In genomic region chr3:64575211-64575844, GRCh38 we compare ENCODE assay signal across 9 cellular contexts.
DNase-seq lines count a peak whose midpoint lies in the region; ATAC-seq, FAIRE-seq and TF ChIP-seq lines count a peak whose summit lies in the region.
"Had no signal": no experiment of that assay in that cellular context is flagged by ENCODE, and none has a peak within 500 bp of the region (broad histone marks: within the 10 kb centered on the region; RNA-seq: fewer than 3 reads in every experiment).

No MANE protein-coding gene starts in this region.

- H3K4me1 Mint-ChIP-seq in astrocyte (ENCODE audit: low read depth, unreplicated experiment) (no peaks in the 10 kb centered on the region), mesothelial cell of epicardium (peaks cover 7% of the 10 kb centered on the region), T-cell (no peaks in the 10 kb centered on the region)
- H3K4me1 Mint-ChIP-seq: memory B cell had no signal

- no peak overlapping the region for H3K27ac ChIP-seq in astrocyte (ENCODE audit: low read depth, low read length)

- H2AFZ ChIP-seq in astrocyte (ENCODE audit: low read depth, low read length), result no peak overlapping the region

- no peak overlapping the region for H3K4me3 ChIP-seq in astrocyte (ENCODE audit: insufficient read depth, low read depth, low read length)

- H4K20me1 ChIP-seq in astrocyte (ENCODE audit: insufficient read depth, low read length), result no peaks in the 10 kb centered on the region

- H3K36me3 ChIP-seq in astrocyte (ENCODE audit: insufficient read depth, low read length), result no peaks in the 10 kb centered on the region

- no peaks in the 10 kb centered on the region for H3K79me2 ChIP-seq in astrocyte (ENCODE audit: insufficient read depth, low read length)

- H3K9me3 Mint-ChIP-seq in astrocyte (ENCODE audit: unreplicated experiment), result no peaks in the 10 kb centered on the region
- H3K9me3 Mint-ChIP-seq in mesothelial cell of epicardium, result no peaks in the 10 kb centered on the region
- peaks cover 0 to 9% (median 0%) of the 10 kb centered on the region in 3 donors for H3K9me3 Mint-ChIP-seq in T-cell

- H3K36me3 Mint-ChIP-seq in astrocyte (ENCODE audit: low read depth, unreplicated experiment), result no peaks in the 10 kb centered on the region
- peaks cover 6% of the 10 kb centered on the region for H3K36me3 Mint-ChIP-seq in mesothelial cell of epicardium
- no peaks in the 10 kb centered on the region for H3K36me3 Mint-ChIP-seq in T-cell
- H3K36me3 Mint-ChIP-seq: memory B cell had no signal

- H3K4me2 ChIP-seq in astrocyte (ENCODE audit: low read length), result no peak overlapping the region

- H3K9me3 ChIP-seq in astrocyte (ENCODE audit: insufficient read depth, low read depth, low read length), result no peaks in the 10 kb centered on the region

- peaks cover 4% of the 10 kb centered on the region for H3K4me1 ChIP-seq in astrocyte (ENCODE audit: insufficient read depth, low read length)

- H3K4me3 Mint-ChIP-seq in astrocyte (ENCODE audit: unreplicated experiment), result no peak overlapping the region
- no peak overlapping the region for H3K4me3 Mint-ChIP-seq in mesothelial cell of epicardium
- no peak overlapping the region for H3K4me3 Mint-ChIP-seq in T-cell
- H3K4me3 Mint-ChIP-seq: memory B cell had no signal

- no peak overlapping the region for H3K27ac Mint-ChIP-seq in astrocyte (ENCODE audit: unreplicated experiment)
- no peak overlapping the region for H3K27ac Mint-ChIP-seq in mesothelial cell of epicardium
- H3K27ac Mint-ChIP-seq in T-cell, result no peak overlapping the region
- H3K27ac Mint-ChIP-seq: memory B cell had no signal

- CTCF ChIA-PET in T-cell (lab: Charles Lee), result no interaction called here

- DNase-seq in COLO829 (ENCODE audit: low spot score) (peak; percentile 25), astrocyte (ENCODE audit: low read depth) (no peak), mesothelial cell of epicardium (ENCODE audit: low spot score in 2 of 2, unreplicated experiment in 2 of 2) (no peak), T-cell (no peak), NCI-H2029 (lab: John Stamatoyannopoulos, UW) (no peak)
- no peak for DNase-seq in activated CD4-positive, alpha-beta T cell treated with anti-CD3 and anti-CD28 coated beads, Interleukin-2, amount 50 U/mL, for 4 hours

- no peaks in the 10 kb centered on the region for H3K27me3 Mint-ChIP-seq in astrocyte (ENCODE audit: low read depth, unreplicated experiment)
- H3K27me3 Mint-ChIP-seq in mesothelial cell of epicardium (ENCODE audit: low read depth), result no peaks in the 10 kb centered on the region
- no peaks in the 10 kb centered on the region for H3K27me3 Mint-ChIP-seq in T-cell
- H3K27me3 Mint-ChIP-seq: memory B cell had no signal

- ATAC-seq in GM19351 (IDR thresholded peaks at IDR 0.05; ENCODE audit: unreplicated experiment) (peak; percentile 99), HG03342 (IDR thresholded peaks at IDR 0.05; ENCODE audit: unreplicated experiment) (peak; percentile 97), T-cell (replicated peaks in 1 of 4) (no peak)

- H3K27me3 ChIP-seq in astrocyte (ENCODE audit: insufficient read depth, low read length), result peaks cover 4% of the 10 kb centered on the region

- POLR2A ChIA-PET in T-cell (lab: Charles Lee), result no interaction called here

- TF ChIP-seq CTCF in astrocyte (IDR thresholded peaks at IDR 0.05; ENCODE audit: insufficient read depth, low read depth, low read length) (peak; percentile 52), mesothelial cell of epicardium (IDR thresholded peaks at IDR 0.05; ENCODE audit: unreplicated experiment) (peak; percentile 71)

- no peak overlapping the region for H3K9ac ChIP-seq in astrocyte (ENCODE audit: low read length)

- no peak for FAIRE-seq in astrocyte (lab: Jason Lieb, UNC)

Comparison
In these comparisons a context has a peak if more than half of its experiments do, and no peak if none do; other contexts are left out.
1. ATAC-seq: peak in GM19351 (single experiment) and HG03342 (single experiment); none in T-cell (0 of 4).